In the genomic region with DNA sequence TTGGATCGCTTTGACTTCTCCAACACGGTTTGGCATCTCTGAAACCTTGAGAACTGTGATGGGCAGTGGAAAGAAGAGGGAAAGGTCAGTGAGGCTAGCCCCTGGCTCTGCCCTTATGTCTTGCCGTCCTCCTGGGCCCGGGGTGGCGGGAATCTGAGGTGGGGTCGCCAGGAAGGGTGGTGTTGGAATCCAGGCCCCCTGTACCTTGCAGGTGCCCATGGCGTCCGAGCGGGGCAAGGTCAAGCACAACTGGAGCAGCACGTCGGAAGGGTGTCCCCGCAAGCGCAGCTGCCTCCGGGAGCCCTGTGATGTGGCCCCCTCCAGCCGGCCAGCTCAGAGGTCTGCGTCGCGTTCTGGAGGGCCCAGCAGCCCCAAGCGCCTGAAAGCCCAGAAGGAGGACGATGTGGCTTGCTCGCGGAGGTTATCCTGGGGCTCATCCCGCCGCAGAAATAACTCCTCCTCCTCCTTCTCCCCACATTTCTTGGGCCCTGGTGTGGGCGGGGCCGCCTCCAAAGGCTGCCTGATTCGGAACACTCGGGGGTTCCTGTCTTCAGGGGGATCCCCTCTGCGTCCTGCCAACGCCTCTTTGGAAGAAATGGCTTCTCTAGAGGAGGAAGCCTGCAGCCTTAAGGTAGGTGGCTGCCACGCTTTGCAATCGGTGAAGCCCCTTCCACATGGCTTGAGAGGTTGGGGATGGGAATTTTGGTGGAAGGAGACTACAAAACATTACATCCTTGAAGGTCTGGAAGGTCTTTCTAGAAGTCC, we compare ENCODE assay signal across 8 cellular contexts. TPM values are rescaled to one million over a fixed set of nuclear protein-coding genes. Genes with fewer than 3 reads are reported as not detected.
DNase-seq lines count a peak whose midpoint lies in the region; ATAC-seq and TF ChIP-seq lines count a peak whose summit lies in the region.

No MANE protein-coding gene starts in this region.

- no peaks in the 10 kb centered on the region for H3K27me3 Mint-ChIP-seq in activated CD8-positive, alpha-beta memory T cell treated with anti-CD3 and anti-CD28 coated beads, Interleukin-2, amount 10 ng/mL, durations not matched to agents 7 days and 5 days
- no peaks in the 10 kb centered on the region for H3K27me3 Mint-ChIP-seq in naive B cell

- H3K36me3 Mint-ChIP-seq in activated CD8-positive, alpha-beta memory T cell treated with anti-CD3 and anti-CD28 coated beads, Interleukin-2, amount 10 ng/mL, durations not matched to agents 7 days and 5 days, result peaks cover 63% of the 10 kb centered on the region
- peaks cover 20% of the 10 kb centered on the region in 2 donors for H3K36me3 Mint-ChIP-seq in naive B cell

- H3K27me3 ChIP-seq in stomach smooth muscle (ENCODE audit: control insufficient read depth in 1 of 2, insufficient read depth in 2 of 2, low read length in 2 of 2), result no peaks in the 10 kb centered on the region

- H3K9ac ChIP-seq in stomach smooth muscle (ENCODE audit: low read length in 2 of 2), result peak overlapping the region; percentile 90 to 95

- H3K9me3 Mint-ChIP-seq in activated CD8-positive, alpha-beta memory T cell treated with anti-CD3 and anti-CD28 coated beads, Interleukin-2, amount 10 ng/mL, durations not matched to agents 7 days and 5 days (ENCODE audit: low read depth), result peaks cover 13% of the 10 kb centered on the region
- peaks cover 0 to 20% (median 8%) of the 10 kb centered on the region in 7 donors for H3K9me3 Mint-ChIP-seq in naive B cell

- peaks cover 25% of the 10 kb centered on the region for H3K4me1 ChIP-seq in stomach smooth muscle (ENCODE audit: control insufficient read depth, insufficient read depth, low read length)

- H3K4me3 ChIP-seq in GM08714 (ENCODE audit: low read length) (peak overlapping the region; percentile 76), LNCaP clone FGC (ENCODE audit: low read depth, low read length) (peak overlapping the region; percentile 97), epithelial cell of esophagus (ENCODE audit: low read length) (peak overlapping the region; percentile 95), stomach smooth muscle (ENCODE audit: low read length in 2 of 2) (peak overlapping the region; percentile 92)

- H3K9me3 ChIP-seq in stomach smooth muscle (ENCODE audit: control insufficient read depth in 2 of 2, low read length in 2 of 2), result peaks cover 0 to 2% of the 10 kb centered on the region in 2 donors

- H3K4me3 Mint-ChIP-seq in activated CD8-positive, alpha-beta memory T cell treated with anti-CD3 and anti-CD28 coated beads, Interleukin-2, amount 10 ng/mL, durations not matched to agents 7 days and 5 days, result peak overlapping the region; percentile 98
- H3K4me3 Mint-ChIP-seq in naive B cell, result peak overlapping the region; percentile 92 to 98 (median 96)

- peaks cover 51% of the 10 kb centered on the region for H3K4me1 Mint-ChIP-seq in activated CD8-positive, alpha-beta memory T cell treated with anti-CD3 and anti-CD28 coated beads, Interleukin-2, amount 10 ng/mL, durations not matched to agents 7 days and 5 days
- H3K4me1 Mint-ChIP-seq in naive B cell, result peaks cover 35 to 56% (median 53%) of the 10 kb centered on the region in 3 donors

- peak overlapping the region; percentile 53 for H3K27ac ChIP-seq in stomach smooth muscle (ENCODE audit: low read length)

- TF ChIP-seq CTCF in LNCaP clone FGC (IDR thresholded peaks at IDR 0.05; ENCODE audit: control insufficient read depth, extremely low read depth, insufficient read depth) (no peak), epithelial cell of esophagus (IDR thresholded peaks at IDR 0.05; ENCODE audit: insufficient read depth, low read depth, low read length, missing control alignments) (no peak)

- H3K36me3 ChIP-seq in stomach smooth muscle (ENCODE audit: control insufficient read depth in 2 of 2, insufficient read depth in 2 of 2, low read length in 2 of 2), result peaks cover 1 to 9% of the 10 kb centered on the region in 2 donors

- H3K27ac Mint-ChIP-seq in activated CD8-positive, alpha-beta memory T cell treated with anti-CD3 and anti-CD28 coated beads, Interleukin-2, amount 10 ng/mL, durations not matched to agents 7 days and 5 days, result peak overlapping the region; percentile 95
- H3K27ac Mint-ChIP-seq in naive B cell, result peak overlapping the region; percentile 74 to 95 (median 90)

- CTCF ChIA-PET in activated CD8-positive, alpha-beta memory T cell treated with anti-CD3 and anti-CD28 coated beads, Interleukin-2, amount 10 ng/mL, durations not matched to agents 7 days and 5 days (lab: Charles Lee), result interaction anchor here (1.8 to 2.3 kb wide), 3 partner anchors 14 to 72 kb away, joined by 10 to 12 read pairs (median 11); a partner anchor contains a TSS

- peak; percentile 7 for ATAC-seq in activated CD8-positive, alpha-beta memory T cell treated with anti-CD3 and anti-CD28 coated beads, Interleukin-2, amount 10 ng/mL, durations not matched to agents 7 days and 5 days
- ATAC-seq in naive B cell (ENCODE audit: low read depth in 2 of 2) (no peak), HG03159 (IDR thresholded peaks at IDR 0.05; ENCODE audit: unreplicated experiment) (no peak), HG02610 (IDR thresholded peaks at IDR 0.05; ENCODE audit: unreplicated experiment) (no peak)

- no peak for DNase-seq in LNCaP clone FGC (ENCODE audit: low read depth)
- peak; percentile 77 for DNase-seq in activated CD8-positive, alpha-beta memory T cell treated with anti-CD3 and anti-CD28 coated beads, Interleukin-2, amount 10 ng/mL, durations not matched to agents 7 days and 5 days
- peak; percentile 38 for DNase-seq in epithelial cell of esophagus (ENCODE audit: low read depth)
- peak; percentile 23 for DNase-seq in naive B cell

RNA-seq across cellular contexts. Expression of a gene that starts 0.9 kb away (rescaled TPM):
- total RNA-seq in activated CD8-positive, alpha-beta memory T cell treated with anti-CD3 and anti-CD28 coated beads, Interleukin-2, amount 10 ng/mL, durations not matched to agents 7 days and 5 days, result 10 to 100 TPM; 60.2 to 67.1 TPM
- 10 to 100 TPM in 2 of 6 donors, 1 to 10 TPM in 4; 5.5 to 12.4 (median 9.7) TPM for polyA plus RNA-seq in naive B cell (ENCODE audit: low read depth in 6 of 6)

RNA-seq across cellular contexts. Expression of a gene that starts 43.6 kb away (rescaled TPM):
- under 1 TPM in 1 of 2 experiments, not detected in 1; 0.77 TPM for total RNA-seq in activated CD8-positive, alpha-beta memory T cell treated with anti-CD3 and anti-CD28 coated beads, Interleukin-2, amount 10 ng/mL, durations not matched to agents 7 days and 5 days
- 1 to 10 TPM in 5 of 6 donors, not detected in 1; 1.8 to 4.9 (median 3.0) TPM for polyA plus RNA-seq in naive B cell (ENCODE audit: low read depth in 6 of 6)
